ENCODE assay signal across 11 cellular contexts in genomic region chr14:76091036-76091435, GRCh38.
DNase-seq lines count a peak whose midpoint lies in the region; ATAC-seq and TF ChIP-seq lines count a peak whose summit lies in the region.
"Had no signal": no experiment of that assay in that cellular context is flagged by ENCODE, and none has a peak within 500 bp of the region (broad histone marks: within the 10 kb centered on the region; RNA-seq: fewer than 3 reads in every experiment).

No MANE protein-coding gene starts in this region.

- intact Hi-C loops in Right ventricle myocardium superior (cut with DNase I): no loop called here

- H3K4me3 ChIP-seq in GM12875 (ENCODE audit: low read depth, low read length) (no peak overlapping the region), SJCRH30 (no peak overlapping the region), skeletal muscle tissue (ENCODE audit: low read length in 3 of 3) (peak overlapping the region in 1 of 3 donors; percentile 23)

- H3K27me3 ChIP-seq in SJCRH30 (no peaks in the 10 kb centered on the region), skeletal muscle tissue (ENCODE audit: control insufficient read depth in 3 of 3, insufficient read depth in 3 of 3, low read length in 3 of 3) (no peaks in the 10 kb centered on the region)

- ATAC-seq in Right ventricle myocardium superior (ENCODE audit: poor library complexity) (peak; percentile 89), GM18873 (IDR thresholded peaks at IDR 0.05; ENCODE audit: low FRiP score, unreplicated experiment) (no peak)
- ATAC-seq in activated CD8-positive, alpha-beta memory T cell treated with anti-CD3 and anti-CD28 coated beads, Interleukin-2, amount 10 ng/mL, durations not matched to agents 7 days and 5 days: no peak
- ATAC-seq in stimulated activated naive CD8-positive, alpha-beta T cell treated with anti-CD3 and anti-CD28 coated beads, Interleukin-15, Interleukin-2, amounts not matched to agents 100 U/mL and 50 U/mL, for 24 hours: no peak
- ATAC-seq: naive thymus-derived CD8-positive, alpha-beta T cell had no signal

- H3K4me3 Mint-ChIP-seq in activated CD8-positive, alpha-beta memory T cell treated with anti-CD3 and anti-CD28 coated beads, Interleukin-2, amount 10 ng/mL, durations not matched to agents 7 days and 5 days: no peak overlapping the region
- H3K4me3 Mint-ChIP-seq: activated CD4-positive, alpha-beta T cell treated with anti-CD3 and anti-CD28 coated beads, Interleukin-2, amount 10 ng/mL, durations not matched to agents 7 days and 5 days; naive thymus-derived CD8-positive, alpha-beta T cell had no signal

- no peak overlapping the region for H3K27ac ChIP-seq in SJCRH30
- H3K27ac ChIP-seq in skeletal muscle tissue (ENCODE audit: low read depth, low read length): peak overlapping the region; percentile 88

- H3K9me3 ChIP-seq in SJCRH30 (replicated peaks) (no peaks in the 10 kb centered on the region), skeletal muscle tissue (ENCODE audit: control insufficient read depth in 3 of 3, low read length in 3 of 3) (no peaks in the 10 kb centered on the region)

- H3K36me3 Mint-ChIP-seq in activated CD8-positive, alpha-beta memory T cell treated with anti-CD3 and anti-CD28 coated beads, Interleukin-2, amount 10 ng/mL, durations not matched to agents 7 days and 5 days: no peaks in the 10 kb centered on the region
- H3K36me3 Mint-ChIP-seq: naive thymus-derived CD8-positive, alpha-beta T cell had no signal

- H3K9ac ChIP-seq in skeletal muscle tissue (ENCODE audit: low read depth in 1 of 3, low read length in 3 of 3): peak overlapping the region in 2 of 3 donors; percentile 54 to 58

- peaks cover 3% of the 10 kb centered on the region for H3K27me3 Mint-ChIP-seq in activated CD8-positive, alpha-beta memory T cell treated with anti-CD3 and anti-CD28 coated beads, Interleukin-2, amount 10 ng/mL, durations not matched to agents 7 days and 5 days
- H3K27me3 Mint-ChIP-seq: activated CD4-positive, alpha-beta T cell treated with anti-CD3 and anti-CD28 coated beads, Interleukin-2, amount 10 ng/mL, durations not matched to agents 7 days and 5 days had no signal

- H3K4me1 Mint-ChIP-seq in activated CD8-positive, alpha-beta memory T cell treated with anti-CD3 and anti-CD28 coated beads, Interleukin-2, amount 10 ng/mL, durations not matched to agents 7 days and 5 days: no peaks in the 10 kb centered on the region
- H3K4me1 Mint-ChIP-seq: activated CD4-positive, alpha-beta T cell treated with anti-CD3 and anti-CD28 coated beads, Interleukin-2, amount 10 ng/mL, durations not matched to agents 7 days and 5 days had no signal

- CTCF ChIA-PET in activated CD8-positive, alpha-beta memory T cell treated with anti-CD3 and anti-CD28 coated beads, Interleukin-2, amount 10 ng/mL, durations not matched to agents 7 days and 5 days (lab: Charles Lee): no interaction called here

- H3K36me3 ChIP-seq in SJCRH30: no peaks in the 10 kb centered on the region
- H3K36me3 ChIP-seq in skeletal muscle tissue (ENCODE audit: control insufficient read depth in 3 of 3, insufficient read depth in 3 of 3, low read length in 3 of 3): no peaks in the 10 kb centered on the region

- peak; percentile 29; the same call in 1 of the 2 replicates for TF ChIP-seq CTCF in GM12875 (IDR thresholded peaks at IDR 0.05; ENCODE audit: borderline replicate concordance, insufficient read depth, low read depth, low read length)

- H3K27ac Mint-ChIP-seq in activated CD8-positive, alpha-beta memory T cell treated with anti-CD3 and anti-CD28 coated beads, Interleukin-2, amount 10 ng/mL, durations not matched to agents 7 days and 5 days: no peak overlapping the region
- H3K27ac Mint-ChIP-seq: activated CD4-positive, alpha-beta T cell treated with anti-CD3 and anti-CD28 coated beads, Interleukin-2, amount 10 ng/mL, durations not matched to agents 7 days and 5 days; naive thymus-derived CD8-positive, alpha-beta T cell had no signal

- no peaks in the 10 kb centered on the region for H3K9me3 Mint-ChIP-seq in activated CD8-positive, alpha-beta memory T cell treated with anti-CD3 and anti-CD28 coated beads, Interleukin-2, amount 10 ng/mL, durations not matched to agents 7 days and 5 days (ENCODE audit: low read depth)
- H3K9me3 Mint-ChIP-seq: activated CD4-positive, alpha-beta T cell treated with anti-CD3 and anti-CD28 coated beads, Interleukin-2, amount 10 ng/mL, durations not matched to agents 7 days and 5 days; naive thymus-derived CD8-positive, alpha-beta T cell had no signal

- H3K4me1 ChIP-seq in SJCRH30 (peaks cover 7% of the 10 kb centered on the region; the same call in 1 of the 2 replicates), skeletal muscle tissue (ENCODE audit: control insufficient read depth in 3 of 3, insufficient read depth in 3 of 3, low read length in 3 of 3) (peaks cover 41 to 52% (median 49%) of the 10 kb centered on the region in 3 donors)

- peak; percentile 9 to 32 for DNase-seq in SJCRH30
- peak; percentile 72 for DNase-seq in Right ventricle myocardium superior
- no peak for DNase-seq in NCI-H1105 (lab: John Stamatoyannopoulos, UW)
- no peak for DNase-seq in activated CD8-positive, alpha-beta memory T cell treated with anti-CD3 and anti-CD28 coated beads, Interleukin-2, amount 10 ng/mL, durations not matched to agents 7 days and 5 days
- no peak for DNase-seq in stimulated activated naive CD8-positive, alpha-beta T cell treated with anti-CD3 and anti-CD28 coated beads, Interleukin-15, Interleukin-2, amounts not matched to agents 100 U/mL and 50 U/mL, for 24 hours
- DNase-seq: activated CD4-positive, alpha-beta T cell treated with anti-CD3 and anti-CD28 coated beads, Interleukin-2, amount 10 ng/mL, durations not matched to agents 7 days and 5 days; naive thymus-derived CD8-positive, alpha-beta T cell; stimulated activated CD8-positive, alpha-beta memory T cell treated with anti-CD3 and anti-CD28 coated beads, Interleukin-4, amount 100 ng/mL, for 48 hours had no signal

Comparison
In these comparisons a context has a peak if more than half of its experiments do, and no peak if none do; other contexts are left out.
1. DNase-seq: peak in SJCRH30 (2 of 2) and Right ventricle myocardium superior (single experiment); none in NCI-H1105 (single experiment), activated CD8-positive, alpha-beta memory T cell treated with anti-CD3 and anti-CD28 coated beads, Interleukin-2, amount 10 ng/mL, durations not matched to agents 7 days and 5 days (single experiment) and stimulated activated naive CD8-positive, alpha-beta T cell treated with anti-CD3 and anti-CD28 coated beads, Interleukin-15, Interleukin-2, amounts not matched to agents 100 U/mL and 50 U/mL, for 24 hours (single experiment).